Comparison of ENCODE assay signal across 2 cellular contexts in genomic region chr2:105398522-105399206, GRCh38.
TF ChIP-seq lines count a peak whose summit lies in the region.

Gene FHL2 (minus strand): TSS chr2:105399051. CDS start chr2:105386516, 12,535 bp downstream.

TF ChIP-seq in HCT116, 20 proteins besides CTCF, POLR2A, EP300 and RAD21 (continued from another document):
- TF ChIP-seq ZBTB33 (IDR thresholded peaks at IDR 0.05; ENCODE audit: extremely low read depth, insufficient replicate concordance, low read length), result no peak
- no peak for TF ChIP-seq FOSL1 (IDR thresholded peaks at IDR 0.05; ENCODE audit: low read depth)
- peak; percentile 51; the same call in 1 of the 2 replicates for TF ChIP-seq ZFX (IDR thresholded peaks at IDR 0.05)
- TF ChIP-seq TCF7L2 (IDR thresholded peaks at IDR 0.05; ENCODE audit: borderline replicate concordance, extremely low read depth, insufficient read depth, insufficient read length), result no peak
- TF ChIP-seq MAX (IDR thresholded peaks at IDR 0.05), result peak; percentile 57; the same call in 1 of the 2 replicates
- peak; percentile 98 for TF ChIP-seq SRF (IDR thresholded peaks at IDR 0.05; ENCODE audit: low read depth)
- peak; percentile 92 for TF ChIP-seq POLR2AphosphoS5 (IDR thresholded peaks at IDR 0.05; ENCODE audit: low read depth, low read length)
- no peak for TF ChIP-seq YY1 (IDR thresholded peaks at IDR 0.05; ENCODE audit: extremely low read depth, insufficient replicate concordance, low read depth, low read length)
- no peak for TF ChIP-seq JUND (IDR thresholded peaks at IDR 0.05)
- TF ChIP-seq ZNF274 (IDR thresholded peaks at IDR 0.05; ENCODE audit: low read depth, low read length), result no peak
- TF ChIP-seq ATF3 (IDR thresholded peaks at IDR 0.05), result no peak
- no peak for TF ChIP-seq EZH2 (IDR thresholded peaks at IDR 0.05)
- TF ChIP-seq CEBPB (IDR thresholded peaks at IDR 0.05; ENCODE audit: low read depth), result no peak
- peak; percentile 40; the same call in 1 of the 2 replicates for TF ChIP-seq SIN3A (IDR thresholded peaks at IDR 0.05; ENCODE audit: low read depth)
- no peak for TF ChIP-seq REST (IDR thresholded peaks at IDR 0.05; ENCODE audit: low read depth)
- TF ChIP-seq EZH2phosphoT487 (IDR thresholded peaks at IDR 0.05; ENCODE audit: borderline replicate concordance), result no peak
- no peak for TF ChIP-seq CBX3 (IDR thresholded peaks at IDR 0.05; ENCODE audit: low read depth)
- TF ChIP-seq ELF1 (IDR thresholded peaks at IDR 0.05; ENCODE audit: borderline replicate concordance, low read depth), result no peak
- no peak for TF ChIP-seq SP1 (IDR thresholded peaks at IDR 0.05; ENCODE audit: low read depth)

TF ChIP-seq in K562, 482 proteins besides CTCF, POLR2A, EP300 and RAD21 (continued from another document and continues in another):
- TF ChIP-seq CHD7 (IDR thresholded peaks at IDR 0.05; ENCODE audit: low read depth, low read length) (no peak), GATA2 (CRISPR knock-in tag; IDR thresholded peaks at IDR 0.05) (no peak), MAZ (CRISPR knock-in tag; conservative IDR thresholded peaks at IDR 0.05 in 1 of 2, IDR thresholded peaks at IDR 0.05 in 1 of 2) (peak; percentile 73 to 81; a peak in 3 of 4 replicates), ASH1L (IDR thresholded peaks at IDR 0.05; ENCODE audit: borderline replicate concordance, low read depth, partially characterized antibody) (no peak), BRD4 (IDR thresholded peaks at IDR 0.05) (0 out of 2 replicates have a peak, but pooled peaks have one; percentile 38), SAFB2 (IDR thresholded peaks at IDR 0.05; ENCODE audit: borderline replicate concordance, low read depth, low read length, severe bottlenecking) (no peak), ZBTB26 (CRISPR knock-in tag; IDR thresholded peaks at IDR 0.05) (peak; percentile 41; the same call in 1 of the 2 replicates), TEAD1 (CRISPR knock-in tag; IDR thresholded peaks at IDR 0.05) (no peak), RNF2 (IDR thresholded peaks at IDR 0.05) (0 out of 2 replicates have a peak, but pooled peaks have one; percentile 16), MTA3 (IDR thresholded peaks at IDR 0.05; ENCODE audit: borderline replicate concordance) (0 out of 2 replicates have a peak, but pooled peaks have one; percentile 38), ZNF384 (IDR thresholded peaks at IDR 0.05; ENCODE audit: low read depth, low read length) (no peak), CTBP1 (IDR thresholded peaks at IDR 0.05; ENCODE audit: borderline replicate concordance) (peak; percentile 69), NFATC3 (IDR thresholded peaks at IDR 0.05) (no peak), E4F1 (CRISPR knock-in tag; IDR thresholded peaks at IDR 0.05; ENCODE audit: borderline replicate concordance) (no peak), ZNF583 (CRISPR knock-in tag; IDR thresholded peaks at IDR 0.05) (0 out of 2 replicates have a peak, but pooled peaks have one; percentile 26), LARP7 (IDR thresholded peaks at IDR 0.05) (peak; percentile 66; the same call in 1 of the 2 replicates), ZNF282 (CRISPR knock-in tag; IDR thresholded peaks at IDR 0.05) (no peak), ZNF586 (CRISPR knock-in tag; conservative IDR thresholded peaks at IDR 0.05) (no peak), NR2C2 (CRISPR knock-in tag; IDR thresholded peaks at IDR 0.05) (no peak), NR2C2 (tag; IDR thresholded peaks at IDR 0.05) (peak; percentile 40; the same call in 1 of the 2 replicates), MAX (CRISPR knock-in tag; IDR thresholded peaks at IDR 0.05) (peak; percentile 35; the same call in 1 of the 2 replicates), ZNF23 (CRISPR knock-in tag; IDR thresholded peaks at IDR 0.05) (no peak), KDM5B (IDR thresholded peaks at IDR 0.05; ENCODE audit: insufficient replicate concordance, low read depth, low read length) (peak; percentile 79), PHF8 (IDR thresholded peaks at IDR 0.05; ENCODE audit: borderline replicate concordance, low read length) (peak; percentile 92), SP1 (CRISPR knock-in tag; IDR thresholded peaks at IDR 0.05) (no peak; the same call in 1 of the 2 replicates), BMI1 (IDR thresholded peaks at IDR 0.05; ENCODE audit: low read length) (no peak), AFF4 (CRISPR knock-in tag; IDR thresholded peaks at IDR 0.05) (peak; percentile 20; the same call in 1 of the 2 replicates), CBFB (CRISPR knock-in tag; IDR thresholded peaks at IDR 0.05) (no peak), BACH1 (tag; IDR thresholded peaks at IDR 0.05) (no peak), SMAD1 (IDR thresholded peaks at IDR 0.05; ENCODE audit: low read depth, low read length, partially characterized antibody) (peak; percentile 68), CREB3 (tag; conservative IDR thresholded peaks at IDR 0.05; ENCODE audit: low read depth) (no peak)
